ENCODE assay signal across 8 cellular contexts in the genomic region with DNA sequence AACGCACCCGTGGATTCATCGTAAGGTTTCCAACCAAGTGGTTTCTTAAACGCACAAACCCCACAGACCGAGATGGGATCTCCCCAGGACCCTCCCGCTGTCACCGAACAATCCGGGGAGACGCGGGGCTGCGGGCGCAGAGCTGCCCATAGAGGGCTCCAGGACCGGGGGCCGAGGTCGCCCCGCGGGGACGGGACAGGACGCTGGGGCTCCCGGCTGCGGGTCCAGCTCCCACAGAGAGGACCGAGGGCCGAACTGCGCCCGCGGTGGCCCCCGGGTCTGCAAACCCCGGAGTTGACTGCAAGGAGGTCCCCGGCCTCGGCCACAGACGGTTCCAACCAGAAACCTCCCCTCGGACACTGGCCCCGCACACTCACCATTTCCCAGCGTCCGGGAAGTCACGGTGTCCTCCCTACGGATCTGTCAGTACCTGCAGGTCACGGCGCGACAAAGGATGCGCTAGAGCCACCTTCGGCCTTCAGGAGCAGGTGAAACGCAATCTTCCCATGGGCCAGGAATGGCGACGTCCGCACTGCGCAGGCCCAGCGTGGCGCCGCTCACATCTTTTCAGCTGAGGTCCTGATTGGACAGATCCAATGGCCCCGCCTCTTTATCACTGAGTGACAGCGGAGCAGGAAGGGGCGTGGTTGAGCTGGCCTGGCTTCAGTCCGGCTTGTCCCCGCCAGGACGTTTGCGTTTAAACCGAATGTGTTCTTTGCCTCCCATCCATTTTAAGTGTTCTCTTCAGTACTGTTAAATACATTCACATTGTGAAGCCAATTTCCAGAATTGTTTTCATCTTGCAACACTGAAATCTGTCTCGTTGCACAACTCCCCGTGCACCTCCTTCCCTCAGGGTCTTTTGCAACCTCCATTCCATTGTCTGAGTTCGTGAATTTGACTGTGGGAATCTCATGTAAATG. TPM values are rescaled to one million over a fixed set of nuclear protein-coding genes. Genes with fewer than 3 reads are reported as not detected.
DNase-seq lines count a peak whose midpoint lies in the region; FAIRE-seq and TF ChIP-seq lines count a peak whose summit lies in the region.

Gene ZNF14, minus strand, starts transcription at position 534 of the 923 bp plus-strand sequence. Its CDS starts 154 bp downstream, at position 380.

- H3K9me3 Mint-ChIP-seq in activated naive CD4-positive, alpha-beta T cell treated with anti-CD3 and anti-CD28 coated beads for 36 hours, result peaks cover 22% of the 10 kb centered on the region

- peak within 1 kb of the TSS; percentile 100 for H2AFZ ChIP-seq in Loucy (ENCODE audit: low read length)

- peaks cover 43% of the 10 kb centered on the region for H3K79me2 ChIP-seq in Loucy (ENCODE audit: insufficient read depth, low read length)

- no peaks in the 10 kb centered on the region for H3K36me3 ChIP-seq in H7 (replicated peaks; ENCODE audit: control insufficient read depth, insufficient read depth, low read length)
- no peaks in the 10 kb centered on the region; the same call in 1 of the 2 replicates for H3K36me3 ChIP-seq in Loucy (ENCODE audit: insufficient read depth, low read length)
- no peaks in the 10 kb centered on the region for H3K36me3 ChIP-seq in SJSA1
- H3K36me3 ChIP-seq in neutrophil, result no peaks in the 10 kb centered on the region

- no peaks in the 10 kb centered on the region for H3K9me2 ChIP-seq in Loucy (replicated peaks; ENCODE audit: low read depth, low read length)

- H3K27me3 Mint-ChIP-seq in activated naive CD4-positive, alpha-beta T cell treated with anti-CD3 and anti-CD28 coated beads for 36 hours (ENCODE audit: low read depth), result no peaks in the 10 kb centered on the region

- peaks cover 20% of the 10 kb centered on the region for H3K4me1 Mint-ChIP-seq in activated naive CD4-positive, alpha-beta T cell treated with anti-CD3 and anti-CD28 coated beads for 36 hours (ENCODE audit: low read depth)

- peaks cover 10% of the 10 kb centered on the region for H4K20me1 ChIP-seq in Loucy (ENCODE audit: insufficient read depth, low read length, poor library complexity, severe bottlenecking)

- intact Hi-C loops in activated naive CD4-positive, alpha-beta T cell treated with anti-CD3 and anti-CD28 coated beads for 36 hours (cut with micrococcal nuclease), result loop anchor here (1.0 to 5.0 kb wide), 9 partner anchors 43 to 319 kb away; partner anchors contain the start of genes ATP13A1, CILP2, ZNF101 and ZNF253

- peak within 1 kb of the TSS; percentile 93 for H3K4me2 ChIP-seq in Loucy (ENCODE audit: low read depth, low read length, poor library complexity, severe bottlenecking)

- peaks cover 8% of the 10 kb centered on the region; the same call in 1 of the 2 replicates for H3K9me3 ChIP-seq in Loucy (ENCODE audit: insufficient read depth, low read depth, low read length)
- peaks cover 19% of the 10 kb centered on the region for H3K9me3 ChIP-seq in SJSA1 (replicated peaks)
- peaks cover 22% of the 10 kb centered on the region for H3K9me3 ChIP-seq in neutrophil

- FAIRE-seq in G401.6 (lab: Jason Lieb, UNC), result peak; percentile 95

- H3K9ac ChIP-seq in Loucy (ENCODE audit: low read depth, low read length, poor library complexity, severe bottlenecking), result peak within 1 kb of the TSS; percentile 83

- peak within 1 kb of the TSS; percentile 97 for H3K4me3 Mint-ChIP-seq in activated naive CD4-positive, alpha-beta T cell treated with anti-CD3 and anti-CD28 coated beads for 36 hours

- peak within 1 kb of the TSS; percentile 96 for H3K27ac Mint-ChIP-seq in activated naive CD4-positive, alpha-beta T cell treated with anti-CD3 and anti-CD28 coated beads for 36 hours

- CTCF ChIA-PET in activated naive CD4-positive, alpha-beta T cell treated with anti-CD3 and anti-CD28 coated beads for 36 hours (lab: Charles Lee), result interaction anchor here (0.6 to 1.3 kb wide), 4 partner anchors 10 to 224 kb away, joined by 3 to 5 read pairs (median 4); no protein-coding TSS in a partner anchor

- no peak within 1 kb of the TSS for H3K27ac ChIP-seq in SJSA1
- H3K27ac ChIP-seq in neutrophil, result peak within 1 kb of the TSS; percentile 49
- H3K27ac ChIP-seq in substantia nigra (ENCODE audit: low read depth, low read length, poor library complexity, severe bottlenecking), result peak within 1 kb of the TSS; percentile 77

- peaks cover 4% of the 10 kb centered on the region; the same call in 1 of the 2 replicates for H3K27me3 ChIP-seq in H7 (ENCODE audit: control insufficient read depth, insufficient read depth, low read length)
- no peaks in the 10 kb centered on the region for H3K27me3 ChIP-seq in Loucy (ENCODE audit: insufficient read depth, low read length, poor library complexity, severe bottlenecking)
- H3K27me3 ChIP-seq in SJSA1 (replicated peaks), result no peaks in the 10 kb centered on the region
- H3K27me3 ChIP-seq in neutrophil, result no peaks in the 10 kb centered on the region

- no peak for TF ChIP-seq CTCF in Loucy (conservative IDR thresholded peaks at IDR 0.05; ENCODE audit: low read length)
- TF ChIP-seq CTCF in neutrophil (IDR thresholded peaks at IDR 0.05), result no peak

- peak; percentile 98 for DNase-seq in H7
- peak; percentile 70 to 81 for DNase-seq in SJSA1 (ENCODE audit: low read depth in 1 of 2, low spot score in 2 of 2)
- DNase-seq in activated naive CD4-positive, alpha-beta T cell treated with anti-CD3 and anti-CD28 coated beads for 36 hours, result peak; percentile 98
- DNase-seq in germinal center (ENCODE audit: low spot score), result peak; percentile 99
- peak; percentile 39 to 94 (median 88) for DNase-seq in substantia nigra (lab: John Stamatoyannopoulos, UW)

- H3F3A ChIP-seq in Loucy (ENCODE audit: low read depth), result no peaks in the 10 kb centered on the region

- peaks cover 44% of the 10 kb centered on the region for H3K36me3 Mint-ChIP-seq in activated naive CD4-positive, alpha-beta T cell treated with anti-CD3 and anti-CD28 coated beads for 36 hours (ENCODE audit: low read depth)

- peak within 1 kb of the TSS; percentile 84 for H3K4me3 ChIP-seq in H7 (ENCODE audit: insufficient read depth, low read depth, low read length)
- H3K4me3 ChIP-seq in Loucy (ENCODE audit: low read length, poor library complexity, severe bottlenecking), result peak within 1 kb of the TSS; percentile 87
- H3K4me3 ChIP-seq in SJSA1, result peak within 1 kb of the TSS; percentile 50
- peak within 1 kb of the TSS; percentile 68 to 85 for H3K4me3 ChIP-seq in neutrophil (ENCODE audit: low read depth in 1 of 2, low read length in 1 of 2)

- H3K4me1 ChIP-seq in Loucy (ENCODE audit: insufficient read depth, low read length, poor library complexity, severe bottlenecking), result peaks cover 16% of the 10 kb centered on the region
- H3K4me1 ChIP-seq in SJSA1 (replicated peaks), result 0 out of 2 replicates have a peak, but pooled peaks cover 5% of the 10 kb centered on the region
- peaks cover 10 to 13% of the 10 kb centered on the region in 2 experiments for H3K4me1 ChIP-seq in neutrophil (ENCODE audit: control insufficient read depth in 1 of 2, insufficient read depth in 1 of 2, low read depth in 1 of 2, low read length in 1 of 2)

RNA-seq across cellular contexts. Expression of gene ZNF14, which starts in this region (rescaled TPM):
- total RNA-seq in H7 (2014; rRNA removed; shearing (Covaris generic)), result 2.3 and 4.3 TPM in 2 replicates
- total RNA-seq in SJSA1 (2014; rRNA removed; shearing (Covaris generic)), result 1.2 and 2.6 TPM in 2 replicates
- 1 to 10 TPM; 8.4 TPM for total RNA-seq in activated naive CD4-positive, alpha-beta T cell treated with anti-CD3 and anti-CD28 coated beads for 36 hours
